8 cellular contexts compared by ENCODE assay signal in the genomic region with DNA sequence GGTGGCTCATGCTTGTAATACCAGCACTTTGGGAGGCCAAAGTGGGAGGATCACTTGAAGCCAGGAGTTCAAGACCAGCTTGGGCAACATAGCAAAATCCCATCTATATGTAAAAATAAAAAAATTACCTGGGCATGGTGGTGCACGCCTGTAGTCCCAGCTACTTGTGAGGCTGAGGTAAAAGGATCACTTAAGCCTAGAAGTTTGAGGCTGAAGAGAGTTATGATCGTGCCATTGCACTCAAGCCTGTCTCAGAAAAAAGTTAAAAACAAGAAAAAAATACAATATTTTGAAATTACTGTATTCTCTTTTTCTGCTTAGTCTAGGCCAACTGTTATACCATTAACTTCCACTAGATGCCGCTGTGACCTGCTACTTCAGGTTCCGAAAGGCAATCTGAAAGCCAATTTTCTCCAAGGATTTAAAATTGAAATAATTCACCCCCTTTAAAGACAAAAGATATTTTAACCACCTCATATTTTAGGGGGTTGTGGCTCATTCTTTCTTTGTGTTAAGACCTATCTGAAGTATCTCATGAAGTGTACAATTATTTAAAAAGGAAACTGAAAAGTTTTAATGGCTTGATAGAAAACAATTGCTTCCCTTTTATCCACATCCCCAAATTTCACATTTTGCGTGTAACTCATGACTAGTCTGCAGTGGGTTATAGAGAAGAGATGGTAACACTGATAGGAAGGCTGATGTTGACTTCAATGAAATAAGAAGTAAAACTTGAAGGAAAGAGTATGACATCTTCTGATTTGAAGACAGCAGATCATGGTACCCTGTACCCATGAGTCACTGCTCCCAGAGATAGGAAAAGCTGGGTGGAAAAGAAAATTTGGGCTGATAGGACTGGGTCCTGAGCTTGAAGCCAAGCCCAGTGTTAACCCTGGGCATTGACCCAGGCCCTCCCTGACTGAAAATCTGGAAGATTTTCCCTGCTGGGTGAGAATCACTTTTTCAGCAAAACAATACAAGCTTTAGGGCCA. TPM values are rescaled to one million over a fixed set of nuclear protein-coding genes. Genes with fewer than 3 reads are reported as not detected.
A peak's percentile ranks its signal among the peaks of the same experiment; 100 is the strongest.
DNase-seq lines count a peak whose midpoint lies in the region; ATAC-seq and TF ChIP-seq lines count a peak whose summit lies in the region.

No MANE protein-coding gene starts in this region.

- no peaks in the 10 kb centered on the region for H3K9me3 Mint-ChIP-seq in activated B cell treated with CpG ODN at 0.5 μM for 24 hours

- no peak overlapping the region for H3K4me3 Mint-ChIP-seq in activated B cell treated with CpG ODN at 0.5 μM for 24 hours

- intact Hi-C loops in activated B cell treated with CpG ODN at 0.5 μM for 24 hours (cut with micrococcal nuclease): loop anchor here (1.0 to 10.0 kb wide), 6 partner anchors 38 to 488 kb away; no protein-coding TSS in a partner anchor

- TF ChIP-seq CTCF in activated B cell treated with CpG ODN at 0.5 μM for 24 hours (IDR thresholded peaks at IDR 0.05) (peak; percentile 93), omental fat pad (IDR thresholded peaks at IDR 0.05) (peak in 1 of 3 donors; percentile 88)

- no peak overlapping the region for H3K27ac Mint-ChIP-seq in activated B cell treated with CpG ODN at 0.5 μM for 24 hours

- POLR2A ChIA-PET in activated B cell treated with CpG ODN at 0.5 μM for 24 hours (lab: Charles Lee): no interaction called here

- ATAC-seq in activated B cell treated with CpG ODN at 0.5 μM for 24 hours (ENCODE audit: low read depth): no peak
- peak; percentile 54 for ATAC-seq in omental fat pad (ENCODE audit: low FRiP score)
- no peak for ATAC-seq in GM18868 (IDR thresholded peaks at IDR 0.05; ENCODE audit: unreplicated experiment)
- ATAC-seq in GM21526 (IDR thresholded peaks at IDR 0.05; ENCODE audit: low FRiP score, unreplicated experiment): no peak

- H3K4me1 Mint-ChIP-seq in activated B cell treated with CpG ODN at 0.5 μM for 24 hours: peaks cover 10% of the 10 kb centered on the region

- CTCF ChIA-PET in activated B cell treated with CpG ODN at 0.5 μM for 24 hours (lab: Charles Lee): interaction anchor here (0.9 to 1.6 kb wide), 7 partner anchors 10 to 423 kb away, joined by 3 to 7 read pairs (median 3); no protein-coding TSS in a partner anchor

- peak; percentile 65 for DNase-seq in activated effector memory CD4-positive, alpha-beta T cell treated with anti-CD3 and anti-CD28 coated beads, Interleukin-2, amount 50 U/mL, for 16 hours
- no peak for DNase-seq in activated effector memory CD4-positive, alpha-beta T cell treated with Interleukin-2 at 50 U/mL for 16 hours
- DNase-seq in NAMALWA (ENCODE audit: low spot score): peak; percentile 59
- no peak for DNase-seq in activated B cell treated with CpG ODN at 0.5 μM for 24 hours
- DNase-seq in fibroblast of gingiva (ENCODE audit: low read depth): peak; percentile 34
- no peak for DNase-seq in omental fat pad (ENCODE audit: low spot score)

- peaks cover 2% of the 10 kb centered on the region for H3K27me3 Mint-ChIP-seq in activated B cell treated with CpG ODN at 0.5 μM for 24 hours

- no peaks in the 10 kb centered on the region for H3K36me3 Mint-ChIP-seq in activated B cell treated with CpG ODN at 0.5 μM for 24 hours (ENCODE audit: low read depth)

RNA-seq across cellular contexts. Expression of gene CLDN14, which starts 24.4 kb away (rescaled TPM):
- total RNA-seq in activated B cell treated with CpG ODN at 0.5 μM for 24 hours: 0.58 and 0.64 TPM in 2 replicates
- not detected for total RNA-seq in omental fat pad

Comparison
In these comparisons a context has a peak if more than half of its experiments do, and no peak if none do; other contexts are left out.
1. DNase-seq: peak in activated effector memory CD4-positive, alpha-beta T cell treated with anti-CD3 and anti-CD28 coated beads, Interleukin-2, amount 50 U/mL, for 16 hours (single experiment), NAMALWA (single experiment) and fibroblast of gingiva (single experiment); none in activated effector memory CD4-positive, alpha-beta T cell treated with Interleukin-2 at 50 U/mL for 16 hours (single experiment), activated B cell treated with CpG ODN at 0.5 μM for 24 hours (single experiment) and omental fat pad (single experiment).